24 cellular contexts compared by ENCODE assay signal in the genomic region with DNA sequence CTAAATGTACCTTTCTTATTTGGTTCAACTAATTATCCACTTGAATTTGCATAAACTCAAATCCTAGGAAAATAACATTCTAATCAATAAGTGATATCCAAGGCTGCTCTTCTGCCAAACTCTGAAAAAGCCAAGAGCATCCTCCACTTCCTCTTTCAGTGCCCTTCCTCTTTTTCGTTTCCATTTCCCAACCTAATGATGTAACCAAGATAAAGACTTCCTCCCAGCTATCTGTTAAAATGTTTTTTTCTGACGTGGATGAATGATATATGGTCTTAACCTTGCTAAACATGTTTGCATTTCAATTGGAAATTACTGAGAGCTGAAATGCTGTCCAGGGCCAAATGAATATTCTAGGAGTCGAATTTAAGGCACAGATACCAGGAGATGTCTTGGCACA.
DNase-seq lines count a peak whose midpoint lies in the region; ATAC-seq and TF ChIP-seq lines count a peak whose summit lies in the region.
"Had no signal": no experiment of that assay in that cellular context is flagged by ENCODE, and none has a peak within 500 bp of the region (broad histone marks: within the 10 kb centered on the region; RNA-seq: fewer than 3 reads in every experiment).

No MANE protein-coding gene starts in this region.

- ATAC-seq in GM18873 (IDR thresholded peaks at IDR 0.05; ENCODE audit: low FRiP score, unreplicated experiment): no peak
- ATAC-seq: activated T-helper 17 cell treated with anti-CD3 and anti-CD28 coated beads, Interleukin-2, amount 50 U/mL, for 72 hours; left lobe of liver had no signal

- H3K36me3 ChIP-seq in neutrophil (no peaks in the 10 kb centered on the region), Caco-2 (ENCODE audit: control insufficient read depth, insufficient read depth, low read length) (no peaks in the 10 kb centered on the region), left ventricle myocardium inferior (no peaks in the 10 kb centered on the region), MG63 (no peaks in the 10 kb centered on the region)
- H3K36me3 ChIP-seq: esophagus squamous epithelium had no signal

- POLR2A ChIA-PET in Caco-2 (lab: Charles Lee): no interaction called here

- no peaks in the 10 kb centered on the region for H3K36me3 Mint-ChIP-seq in CD14-positive monocyte
- H3K36me3 Mint-ChIP-seq in Caco-2 (ENCODE audit: insufficient read depth, unreplicated experiment): no peaks in the 10 kb centered on the region
- H3K36me3 Mint-ChIP-seq: activated naive CD4-positive, alpha-beta T cell treated with anti-CD3 and anti-CD28 coated beads, Interleukin-2, amount 50 U/mL, for 24 hours; immature natural killer cell; naive B cell; type B pancreatic cell had no signal

- H3K4me1 ChIP-seq in neutrophil (ENCODE audit: control insufficient read depth in 1 of 2, insufficient read depth in 1 of 2, low read depth in 1 of 2, low read length in 1 of 2) (peaks cover 13 to 19% of the 10 kb centered on the region in 2 experiments), Caco-2 (no peaks in the 10 kb centered on the region), left ventricle myocardium inferior (peaks cover 12% of the 10 kb centered on the region)
- H3K4me1 ChIP-seq: esophagus squamous epithelium had no signal

- H3K27ac ChIP-seq in neutrophil: peak overlapping the region; percentile 85
- H3K27ac ChIP-seq in left ventricle myocardium inferior (replicated peaks): no peak overlapping the region
- H3K27ac ChIP-seq: coronary artery, esophagus squamous epithelium, SK-N-MC, skin epidermis had no signal

- DNase-seq in CD14-positive monocyte (ENCODE audit: low spot score) (no peak), MV-4-11 (lab: John Stamatoyannopoulos, UW) (peak; percentile 96), SKM-1 (lab: John Stamatoyannopoulos, UW; ENCODE audit: unreplicated experiment) (peak; percentile 31), Caco-2 (no peak), left ventricle myocardium inferior (no peak), MG63 (no peak)
- DNase-seq: activated CD4-positive, alpha-beta T cell treated with anti-CD3 and anti-CD28 coated beads, Interleukin-2, amount 50 U/mL, for 1 hour; C1 segment of cervical spinal cord; endodermal cell; esophagus squamous epithelium; hippocampal formation; immature natural killer cell; naive B cell; NCI-H1048; NCI-H2029 treated with DMSO at 0.1 percent for 48 hours had no signal

- H3K27me3 ChIP-seq in neutrophil: no peaks in the 10 kb centered on the region
- no peaks in the 10 kb centered on the region for H3K27me3 ChIP-seq in Caco-2 (replicated peaks; ENCODE audit: control insufficient read depth, insufficient read depth, low read length)
- no peaks in the 10 kb centered on the region for H3K27me3 ChIP-seq in left ventricle myocardium inferior (ENCODE audit: low read depth)
- no peaks in the 10 kb centered on the region for H3K27me3 ChIP-seq in MG63
- H3K27me3 ChIP-seq: esophagus squamous epithelium had no signal

- H3K27me3 Mint-ChIP-seq in CD14-positive monocyte (ENCODE audit: low read depth in 3 of 3) (peaks cover 0 to 2% (median 0%) of the 10 kb centered on the region in 3 donors), Caco-2 (ENCODE audit: insufficient read depth, unreplicated experiment) (no peaks in the 10 kb centered on the region)
- H3K27me3 Mint-ChIP-seq: activated naive CD4-positive, alpha-beta T cell treated with anti-CD3 and anti-CD28 coated beads, Interleukin-2, amount 50 U/mL, for 24 hours; activated T-helper 17 cell treated with anti-CD3 and anti-CD28 coated beads, Interleukin-2, amount 50 U/mL, for 72 hours; naive B cell had no signal

- H3K4me3 ChIP-seq in neutrophil (ENCODE audit: low read depth in 1 of 2, low read length in 1 of 2) (peak overlapping the region in 1 of 2 experiments; percentile 19), Caco-2 (ENCODE audit: low read depth, low read length) (no peak overlapping the region), left ventricle myocardium inferior (no peak overlapping the region), MG63 (no peak overlapping the region)
- H3K4me3 ChIP-seq: coronary artery, esophagus squamous epithelium, SK-N-MC, skin epidermis had no signal

- TF ChIP-seq CTCF in CD14-positive monocyte (IDR thresholded peaks at IDR 0.05): no peak
- TF ChIP-seq CTCF in neutrophil (IDR thresholded peaks at IDR 0.05): no peak
- TF ChIP-seq CTCF in Caco-2 (IDR thresholded peaks at IDR 0.05; ENCODE audit: insufficient read depth in 1 of 2, low read depth in 1 of 2, low read length in 1 of 2, severe bottlenecking in 1 of 2, unreplicated experiment in 1 of 2): no peak
- TF ChIP-seq CTCF in left ventricle myocardium inferior (IDR thresholded peaks at IDR 0.05; ENCODE audit: borderline replicate concordance): no peak

- CTCF ChIA-PET in Caco-2 (lab: Charles Lee): no interaction called here

- BruUV-seq in Caco-2 (replicated peaks; lab: Mats Ljungman, UMichigan): no TSS peak

- H3K27ac Mint-ChIP-seq in CD14-positive monocyte (peak overlapping the region in 6 of 7 donors; percentile 63 to 91 (median 81)), Caco-2 (ENCODE audit: unreplicated experiment) (no peak overlapping the region)
- H3K27ac Mint-ChIP-seq: activated naive CD4-positive, alpha-beta T cell treated with anti-CD3 and anti-CD28 coated beads, Interleukin-2, amount 50 U/mL, for 24 hours; activated T-helper 17 cell treated with anti-CD3 and anti-CD28 coated beads, Interleukin-2, amount 50 U/mL, for 72 hours; endodermal cell; type B pancreatic cell had no signal

- H3K9me3 ChIP-seq in neutrophil (no peaks in the 10 kb centered on the region), Caco-2 (no peaks in the 10 kb centered on the region), left ventricle myocardium inferior (replicated peaks) (no peaks in the 10 kb centered on the region), MG63 (no peaks in the 10 kb centered on the region)
- H3K9me3 ChIP-seq: esophagus squamous epithelium had no signal

- H3K4me1 Mint-ChIP-seq in CD14-positive monocyte (peaks cover 19% of the 10 kb centered on the region), Caco-2 (ENCODE audit: low read depth, unreplicated experiment) (peaks cover 6% of the 10 kb centered on the region)
- H3K4me1 Mint-ChIP-seq: activated naive CD4-positive, alpha-beta T cell treated with anti-CD3 and anti-CD28 coated beads, Interleukin-2, amount 50 U/mL, for 24 hours; activated T-helper 17 cell treated with anti-CD3 and anti-CD28 coated beads, Interleukin-2, amount 50 U/mL, for 72 hours; immature natural killer cell; naive B cell had no signal

- H3K9me3 Mint-ChIP-seq in CD14-positive monocyte (peaks cover 0 to 5% (median 0%) of the 10 kb centered on the region in 7 donors), Caco-2 (ENCODE audit: unreplicated experiment) (no peaks in the 10 kb centered on the region)
- H3K9me3 Mint-ChIP-seq: activated naive CD4-positive, alpha-beta T cell treated with anti-CD3 and anti-CD28 coated beads, Interleukin-2, amount 50 U/mL, for 24 hours; activated T-helper 17 cell treated with anti-CD3 and anti-CD28 coated beads, Interleukin-2, amount 50 U/mL, for 72 hours; endodermal cell; immature natural killer cell; type B pancreatic cell had no signal

- H3K4me3 Mint-ChIP-seq in CD14-positive monocyte (peak overlapping the region in 1 of 2 donors; percentile 44), Caco-2 (ENCODE audit: unreplicated experiment) (no peak overlapping the region)
- H3K4me3 Mint-ChIP-seq: activated naive CD4-positive, alpha-beta T cell treated with anti-CD3 and anti-CD28 coated beads, Interleukin-2, amount 50 U/mL, for 24 hours; activated T-helper 17 cell treated with anti-CD3 and anti-CD28 coated beads, Interleukin-2, amount 50 U/mL, for 72 hours; endodermal cell; immature natural killer cell; naive B cell; type B pancreatic cell had no signal

- intact Hi-C loops in CD14-positive monocyte (cut with micrococcal nuclease) (no loop called here), Caco-2 (cut with micrococcal nuclease; ENCODE audit: unreplicated experiment) (no loop called here), left ventricle myocardium inferior (cut with micrococcal nuclease) (no loop called here)

Comparison
In these comparisons a context has a peak if more than half of its experiments do, and no peak if none do; other contexts are left out.
1. DNase-seq: peak in MV-4-11 (single experiment) and SKM-1 (single experiment); none in CD14-positive monocyte (single experiment), Caco-2 (0 of 2), left ventricle myocardium inferior (single experiment) and MG63 (single experiment).